ENCODE assay signal across 8 cellular contexts in genomic region chr14:55071870-55072640, GRCh38. TPM values are rescaled to one million over a fixed set of nuclear protein-coding genes. Genes with fewer than 3 reads are reported as not detected.
A peak's percentile ranks its signal among the peaks of the same experiment; 100 is the strongest.
DNase-seq lines count a peak whose midpoint lies in the region; ATAC-seq and TF ChIP-seq lines count a peak whose summit lies in the region.

No MANE protein-coding gene starts in this region.

- H2AFZ ChIP-seq in MM.1S (ENCODE audit: low read length) = no peak overlapping the region

- no peaks in the 10 kb centered on the region for H3K9me2 ChIP-seq in MM.1S (replicated peaks; ENCODE audit: insufficient read depth, low read length)

- H3K27me3 ChIP-seq in skeletal muscle tissue (ENCODE audit: control insufficient read depth in 3 of 3, insufficient read depth in 3 of 3, low read length in 3 of 3) = no peaks in the 10 kb centered on the region
- H3K27me3 ChIP-seq in MM.1S (replicated peaks; ENCODE audit: insufficient read depth, low read length) = no peaks in the 10 kb centered on the region

- H3K79me2 ChIP-seq in MM.1S (ENCODE audit: low read length) = no peaks in the 10 kb centered on the region

- peak overlapping the region; percentile 29 for H3K27ac ChIP-seq in skeletal muscle tissue (ENCODE audit: low read depth, low read length)
- H3K27ac ChIP-seq in MM.1S (ENCODE audit: low read length) = no peak overlapping the region

- H3K9ac ChIP-seq in skeletal muscle tissue (ENCODE audit: low read depth in 1 of 3, low read length in 3 of 3) (peak overlapping the region; percentile 41 to 69 (median 60)), MM.1S (ENCODE audit: low read length) (no peak overlapping the region)

- no peak overlapping the region for H3K4me2 ChIP-seq in MM.1S (ENCODE audit: low read depth, low read length)

- H3K9me3 ChIP-seq in skeletal muscle tissue (ENCODE audit: control insufficient read depth in 3 of 3, low read length in 3 of 3) (no peaks in the 10 kb centered on the region), MM.1S (replicated peaks; ENCODE audit: insufficient read depth, low read length) (no peaks in the 10 kb centered on the region)

- peak; percentile 48 for ATAC-seq in GM21360 (IDR thresholded peaks at IDR 0.05; ENCODE audit: unreplicated experiment)
- ATAC-seq in activated naive CD8-positive, alpha-beta T cell treated with anti-CD3 and anti-CD28 coated beads, Interleukin-2, amount 10 ng/mL, durations not matched to agents 7 days and 5 days (ENCODE audit: low read depth) = peak; percentile 78
- ATAC-seq in left cardiac atrium = peak; percentile 83 to 94

- peaks cover 8% of the 10 kb centered on the region; the same call in 1 of the 2 replicates for H3F3A ChIP-seq in MM.1S (ENCODE audit: insufficient read depth, low read length)

- peak overlapping the region; percentile 23 to 52 (median 35) for H3K4me3 ChIP-seq in skeletal muscle tissue (ENCODE audit: low read length in 3 of 3)
- H3K4me3 ChIP-seq in MM.1S (ENCODE audit: low read length) = no peak overlapping the region

- H3K9me3 Mint-ChIP-seq in activated naive CD8-positive, alpha-beta T cell treated with anti-CD3 and anti-CD28 coated beads, Interleukin-2, amount 10 ng/mL, durations not matched to agents 7 days and 5 days = no peaks in the 10 kb centered on the region

- H3K27ac Mint-ChIP-seq in activated naive CD8-positive, alpha-beta T cell treated with anti-CD3 and anti-CD28 coated beads, Interleukin-2, amount 10 ng/mL, durations not matched to agents 7 days and 5 days = peak overlapping the region; percentile 32

- H3K4me3 Mint-ChIP-seq in activated naive CD8-positive, alpha-beta T cell treated with anti-CD3 and anti-CD28 coated beads, Interleukin-2, amount 10 ng/mL, durations not matched to agents 7 days and 5 days = peak overlapping the region; percentile 32

- DNase-seq in ELR (ENCODE audit: low read depth) (peak; percentile 94), HS-5 (ENCODE audit: low read depth) (peak; percentile 62), left cardiac atrium (peak; percentile 60), iPS-NIHi7 (ENCODE audit: extremely low spot score) (no peak), MM.1S (no peak)
- no peak for DNase-seq in activated naive CD8-positive, alpha-beta T cell treated with anti-CD3 and anti-CD28 coated beads, Interleukin-2, amount 10 ng/mL, durations not matched to agents 7 days and 5 days

- H3K36me3 ChIP-seq in skeletal muscle tissue (ENCODE audit: control insufficient read depth in 3 of 3, insufficient read depth in 3 of 3, low read length in 3 of 3) (peaks cover 0 to 2% (median 0%) of the 10 kb centered on the region in 3 donors), MM.1S (replicated peaks; ENCODE audit: insufficient read depth, low read length) (no peaks in the 10 kb centered on the region)

- no peaks in the 10 kb centered on the region for H3K27me3 Mint-ChIP-seq in activated naive CD8-positive, alpha-beta T cell treated with anti-CD3 and anti-CD28 coated beads, Interleukin-2, amount 10 ng/mL, durations not matched to agents 7 days and 5 days

- no peaks in the 10 kb centered on the region for H4K20me1 ChIP-seq in MM.1S (ENCODE audit: insufficient read depth, low read length)

- intact Hi-C loops in left cardiac atrium (cut with DNase I) = no loop called here

- peaks cover 24% of the 10 kb centered on the region for H3K4me1 Mint-ChIP-seq in activated naive CD8-positive, alpha-beta T cell treated with anti-CD3 and anti-CD28 coated beads, Interleukin-2, amount 10 ng/mL, durations not matched to agents 7 days and 5 days

- H3K4me1 ChIP-seq in skeletal muscle tissue (ENCODE audit: control insufficient read depth in 3 of 3, insufficient read depth in 3 of 3, low read length in 3 of 3) = peaks cover 5 to 18% (median 10%) of the 10 kb centered on the region in 3 donors
- no peaks in the 10 kb centered on the region; the same call in 1 of the 2 replicates for H3K4me1 ChIP-seq in MM.1S (ENCODE audit: low read length)

- no peak for TF ChIP-seq CTCF in MM.1S (IDR thresholded peaks at IDR 0.05; ENCODE audit: low read length)

- POLR2A ChIA-PET in activated naive CD8-positive, alpha-beta T cell treated with anti-CD3 and anti-CD28 coated beads, Interleukin-2, amount 10 ng/mL, durations not matched to agents 7 days and 5 days (lab: Charles Lee) = interaction anchor here (0.8 to 1.8 kb wide), 4 partner anchors 21 to 45 kb away, joined by 3 to 5 read pairs (median 4); partner anchors contain the start of genes MAPK1IP1L, SOCS4 and WDHD1

- peaks cover 8% of the 10 kb centered on the region for H3K36me3 Mint-ChIP-seq in activated naive CD8-positive, alpha-beta T cell treated with anti-CD3 and anti-CD28 coated beads, Interleukin-2, amount 10 ng/mL, durations not matched to agents 7 days and 5 days

RNA-seq across cellular contexts. Expression of gene MAPK1IP1L, which starts 20.6 kb away (rescaled TPM):
- 10 to 100 TPM; 87.1 to 87.3 TPM for total RNA-seq in activated naive CD8-positive, alpha-beta T cell treated with anti-CD3 and anti-CD28 coated beads, Interleukin-2, amount 10 ng/mL, durations not matched to agents 7 days and 5 days
- 10 to 100 TPM; 59.9 to 79.5 TPM for total RNA-seq in left cardiac atrium
- 20.9 TPM for total RNA-seq in skeletal muscle tissue

RNA-seq across cellular contexts. Expression of gene SOCS4, which starts 45.0 kb away (rescaled TPM):
- 10 to 100 TPM; 25.8 to 31.6 TPM for total RNA-seq in activated naive CD8-positive, alpha-beta T cell treated with anti-CD3 and anti-CD28 coated beads, Interleukin-2, amount 10 ng/mL, durations not matched to agents 7 days and 5 days
- total RNA-seq in left cardiac atrium = 10 to 100 TPM; 16.9 to 24.9 TPM
- 9.4 TPM for total RNA-seq in skeletal muscle tissue

RNA-seq across cellular contexts. Expression of gene WDHD1, which starts 45.2 kb away (rescaled TPM):
- 10 to 100 TPM; 35.1 to 37.9 TPM for total RNA-seq in activated naive CD8-positive, alpha-beta T cell treated with anti-CD3 and anti-CD28 coated beads, Interleukin-2, amount 10 ng/mL, durations not matched to agents 7 days and 5 days
- total RNA-seq in left cardiac atrium = 1 to 10 TPM; 2.6 TPM
- total RNA-seq in skeletal muscle tissue = 9.4 TPM

RNA-seq across cellular contexts. Expression of gene LGALS3, which starts 57.0 kb away (rescaled TPM):
- total RNA-seq in activated naive CD8-positive, alpha-beta T cell treated with anti-CD3 and anti-CD28 coated beads, Interleukin-2, amount 10 ng/mL, durations not matched to agents 7 days and 5 days = 100 to 1,000 TPM; 115 to 119 TPM
- total RNA-seq in left cardiac atrium (100 to 1,000 TPM; 121 to 159 TPM), skeletal muscle tissue (32.4 TPM)

Comparison
In these comparisons a context has a peak if more than half of its experiments do, and no peak if none do; other contexts are left out.
1. DNase-seq: peak in ELR (single experiment), HS-5 (single experiment) and left cardiac atrium (single experiment); none in activated naive CD8-positive, alpha-beta T cell treated with anti-CD3 and anti-CD28 coated beads, Interleukin-2, amount 10 ng/mL, durations not matched to agents 7 days and 5 days (single experiment), iPS-NIHi7 (single experiment) and MM.1S (single experiment).
2. Peak in every context shown above with its lines, with median percentiles within 50 percentile points of each other: ATAC-seq.